Comparison of ENCODE assay signal across 9 cellular contexts in genomic region chr1:52057245-52057644, GRCh38. TPM values are rescaled to one million over a fixed set of nuclear protein-coding genes. Genes with fewer than 3 reads are reported as not detected.
DNase-seq lines count a peak whose midpoint lies in the region; ATAC-seq and TF ChIP-seq lines count a peak whose summit lies in the region.
"Had no signal": no experiment of that assay in that cellular context is flagged by ENCODE, and none has a peak within 500 bp of the region (broad histone marks: within the 10 kb centered on the region; RNA-seq: fewer than 3 reads in every experiment).

No MANE protein-coding gene starts in this region.

- H3K79me2 ChIP-seq in smooth muscle cell (ENCODE audit: low read depth) = peaks cover 76% of the 10 kb centered on the region

- H3F3A ChIP-seq in smooth muscle cell (ENCODE audit: low read depth) = peaks cover 6% of the 10 kb centered on the region

- H3K4me2 ChIP-seq in smooth muscle cell = peak overlapping the region; percentile 88

- peak overlapping the region; percentile 96 for H3K27ac Mint-ChIP-seq in T-cell

- H3K4me3 ChIP-seq in smooth muscle cell = peak overlapping the region; percentile 89

- no peaks in the 10 kb centered on the region for H3K36me3 ChIP-seq in smooth muscle cell (ENCODE audit: low read depth)

- CTCF ChIA-PET in T-cell (lab: Charles Lee) = no interaction called here

- POLR2A ChIA-PET in T-cell (lab: Charles Lee) = interaction anchor here in 1 of 2 donors (0.6 kb wide), 1 partner anchor 9 kb away, joined by 9 read pairs; no protein-coding TSS in a partner anchor

- ATAC-seq in T-cell (replicated peaks in 1 of 4) (no peak), GM18505 (IDR thresholded peaks at IDR 0.05; ENCODE audit: unreplicated experiment) (no peak)

- peaks cover 37% of the 10 kb centered on the region for H4K20me1 ChIP-seq in smooth muscle cell (ENCODE audit: low read depth)

- no peak for TF ChIP-seq CTCF in smooth muscle cell (IDR thresholded peaks at IDR 0.05; ENCODE audit: borderline replicate concordance, insufficient read depth, poor library complexity, severe bottlenecking)

- no peak overlapping the region for H2AFZ ChIP-seq in smooth muscle cell (ENCODE audit: low read depth)

- no peaks in the 10 kb centered on the region for H3K27me3 ChIP-seq in smooth muscle cell (ENCODE audit: low read depth)

- H3K27me3 Mint-ChIP-seq in T-cell = no peaks in the 10 kb centered on the region

- H3K9ac ChIP-seq in smooth muscle cell (ENCODE audit: low read depth) = peak overlapping the region; percentile 86

- H3K4me3 Mint-ChIP-seq in T-cell = peak overlapping the region; percentile 94 to 97 (median 97)

- WGBS in smooth muscle cell (ENCODE audit: low lambda C conversion rate) = 44% methylated on average over 1 of the region's 1 CpG

- H3K9me3 ChIP-seq in smooth muscle cell (replicated peaks; ENCODE audit: low read depth) = no peaks in the 10 kb centered on the region

- no peak for TF ChIP-seq POLR2A in GM18505 (IDR thresholded peaks at IDR 0.05; ENCODE audit: borderline replicate concordance, extremely low read depth, insufficient read depth, insufficient read length)

- peaks cover 30% of the 10 kb centered on the region for H3K4me1 ChIP-seq in smooth muscle cell (ENCODE audit: low read depth)

- DNase-seq in DMS 273 (lab: John Stamatoyannopoulos, UW; ENCODE audit: unreplicated experiment) (peak; percentile 51), DMS 273 treated with DMSO at 0.1 percent for 48 hours (lab: John Stamatoyannopoulos, UW) (no peak), T-cell (no peak), globus pallidus (ENCODE audit: low spot score) (peak; percentile 6), smooth muscle cell (lab: John Stamatoyannopoulos, UW; ENCODE audit: unreplicated experiment) (no peak), DMS53 treated with DMSO at 0.1 percent for 48 hours (lab: John Stamatoyannopoulos, UW; ENCODE audit: unreplicated experiment) (no peak), germinal center (ENCODE audit: low spot score) (no peak)
- DNase-seq: SHP77 had no signal

- H3K36me3 Mint-ChIP-seq in T-cell = peaks cover 14% of the 10 kb centered on the region

- peaks cover 63 to 67% (median 63%) of the 10 kb centered on the region in 3 donors for H3K4me1 Mint-ChIP-seq in T-cell

- H3K27ac ChIP-seq in smooth muscle cell (ENCODE audit: low read depth) = peak overlapping the region; percentile 73

- no peaks in the 10 kb centered on the region for H3K9me3 Mint-ChIP-seq in T-cell

RNA-seq across cellular contexts. Expression of gene BTF3L4, which starts 1.1 kb away (rescaled TPM):
- total RNA-seq in T-cell = 10 to 100 TPM; 30.1 to 33.6 (median 32.0) TPM
- 95.5 and 103 TPM in 2 replicates for total RNA-seq in smooth muscle cell
- 67.8 and 77.0 TPM in 2 replicates for polyA plus RNA-seq in smooth muscle cell

RNA-seq across cellular contexts. Expression of gene TXNDC12, which starts 2.3 kb away (rescaled TPM):
- total RNA-seq in T-cell = 10 to 100 TPM; 26.1 to 44.8 (median 40.3) TPM
- 73.0 and 83.4 TPM in 2 replicates for total RNA-seq in smooth muscle cell
- polyA plus RNA-seq in smooth muscle cell = 46.7 and 60.2 TPM in 2 replicates

RNA-seq across cellular contexts. Expression of gene KTI12, which starts 23.6 kb away (rescaled TPM):
- total RNA-seq in T-cell (10 to 100 TPM; 15.3 to 25.4 (median 18.1) TPM), smooth muscle cell (7.0 and 8.1 TPM in 2 replicates)
- polyA plus RNA-seq in smooth muscle cell = 11.6 and 14.2 TPM in 2 replicates

Comparison
In these comparisons a context has a peak if more than half of its experiments do, and no peak if none do; other contexts are left out.
1. DNase-seq: peak in DMS 273 (single experiment) and globus pallidus (single experiment); none in DMS 273 treated with DMSO at 0.1 percent for 48 hours (single experiment), T-cell (0 of 34), smooth muscle cell (single experiment), DMS53 treated with DMSO at 0.1 percent for 48 hours (single experiment) and germinal center (single experiment).